8 cellular contexts compared by ENCODE assay signal in the genomic region with DNA sequence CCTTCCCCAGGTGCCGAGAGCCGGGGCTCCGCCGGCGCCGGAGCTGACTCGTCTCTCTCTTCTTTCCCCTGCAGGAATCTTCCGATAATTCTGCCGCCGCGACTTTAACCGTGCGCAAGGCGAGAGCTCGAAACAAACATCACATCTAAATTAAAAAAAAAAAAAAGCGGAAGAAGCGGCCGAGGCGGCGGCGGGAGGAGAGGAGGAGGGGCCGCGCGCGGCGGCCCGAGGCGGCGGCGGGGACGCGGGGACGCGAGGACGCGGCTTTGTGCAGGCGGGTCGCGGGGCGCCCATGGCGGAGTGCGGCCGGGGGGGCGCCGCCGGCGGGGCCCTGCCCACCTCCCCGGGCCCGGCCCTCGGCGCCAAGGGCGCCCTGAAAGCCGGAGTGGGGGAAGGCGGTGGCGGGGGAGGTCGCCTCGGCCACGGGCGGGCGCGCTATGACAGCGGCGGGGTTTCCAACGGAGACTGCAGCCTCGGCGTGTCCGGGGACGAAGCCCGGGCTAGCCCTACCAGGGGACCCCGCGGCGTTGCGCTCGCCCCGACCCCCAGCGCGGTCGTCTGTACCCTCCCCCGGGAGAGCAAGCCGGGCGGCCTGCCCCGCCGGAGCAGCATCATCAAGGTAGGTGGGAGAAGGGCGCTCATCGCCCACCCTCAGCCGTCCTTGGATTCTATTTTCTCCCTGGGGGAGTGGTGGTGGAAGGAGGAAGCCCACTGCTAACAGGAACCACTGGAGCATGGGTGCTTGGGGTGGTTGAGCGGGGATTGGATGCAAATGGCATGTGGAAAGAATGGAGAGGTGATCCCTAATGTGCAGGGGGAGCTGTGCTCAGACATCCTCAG. TPM values are rescaled to one million over a fixed set of nuclear protein-coding genes. Genes with fewer than 3 reads are reported as not detected.
DNase-seq lines count a peak whose midpoint lies in the region; ATAC-seq and TF ChIP-seq lines count a peak whose summit lies in the region.

A gene (plus strand): TSS at position 208 of the 840 bp plus-strand sequence. CDS start 85 bp downstream, at position 293.

- H3K36me3 Mint-ChIP-seq in H9 (ENCODE audit: insufficient read depth in 1 of 3, low read depth in 3 of 3) = no peaks in the 10 kb centered on the region; a peak in 1 of 7 replicates

- peaks cover 10% of the 10 kb centered on the region; the same call in 1 of the 2 replicates for H3K27me3 ChIP-seq in H9 (ENCODE audit: insufficient read depth, low read length)
- H3K27me3 ChIP-seq in MM.1S (replicated peaks; ENCODE audit: insufficient read depth, low read length) = no peaks in the 10 kb centered on the region
- no peaks in the 10 kb centered on the region for H3K27me3 ChIP-seq in colonic mucosa
- no peaks in the 10 kb centered on the region for H3K27me3 ChIP-seq in right lobe of liver

- no peak within 1 kb of the TSS for H4K91ac ChIP-seq in H9 (ENCODE audit: insufficient read length, low read depth, low read length)

- H3K4me3 Mint-ChIP-seq in H9 = peak within 1 kb of the TSS; percentile 86 to 92

- H4K20me1 ChIP-seq in H9 (ENCODE audit: control insufficient read depth, insufficient read depth, insufficient read length) (no peaks in the 10 kb centered on the region), MM.1S (ENCODE audit: insufficient read depth, low read length) (no peaks in the 10 kb centered on the region)

- TF ChIP-seq CTCF in GM12865 (IDR thresholded peaks at IDR 0.05; ENCODE audit: insufficient read depth, low read depth, low read length, missing control alignments) (no peak), H9 (conservative IDR thresholded peaks at IDR 0.05) (no peak), MM.1S (IDR thresholded peaks at IDR 0.05; ENCODE audit: low read length) (no peak; the same call in 1 of the 2 replicates), colonic mucosa (IDR thresholded peaks at IDR 0.05) (no peak), right lobe of liver (IDR thresholded peaks at IDR 0.05) (peak in 1 of 4 donors; percentile 11)

- peaks cover 11% of the 10 kb centered on the region for H3F3A ChIP-seq in MM.1S (ENCODE audit: insufficient read depth, low read length)

- H3K36me3 ChIP-seq in MM.1S (replicated peaks; ENCODE audit: insufficient read depth, low read length) = no peaks in the 10 kb centered on the region
- no peaks in the 10 kb centered on the region for H3K36me3 ChIP-seq in colonic mucosa
- no peaks in the 10 kb centered on the region for H3K36me3 ChIP-seq in right lobe of liver

- H3K23ac ChIP-seq in H9 (ENCODE audit: insufficient read length, low read depth, low read length) = no peak within 1 kb of the TSS

- peak within 1 kb of the TSS; percentile 98 for H3K4me2 ChIP-seq in H9 (ENCODE audit: insufficient read depth, insufficient read length, low read length)
- peak within 1 kb of the TSS; percentile 86 for H3K4me2 ChIP-seq in MM.1S (ENCODE audit: low read depth, low read length)

- H3K4me1 Mint-ChIP-seq in H9 = peaks cover 63% of the 10 kb centered on the region in 2 experiments

- peak within 1 kb of the TSS; percentile 23 for H3K9ac ChIP-seq in H9 (ENCODE audit: extremely low read depth, insufficient read length, low read length)
- H3K9ac ChIP-seq in MM.1S (ENCODE audit: low read length) = peak within 1 kb of the TSS; percentile 79
- peak within 1 kb of the TSS; percentile 85 to 94 for H3K9ac ChIP-seq in colonic mucosa (ENCODE audit: low read depth in 2 of 2, low read length in 2 of 2)

- H3K14ac ChIP-seq in H9 (ENCODE audit: insufficient read depth, low read length) = 0 out of 2 replicates have a peak within 1 kb of the TSS, but pooled peaks have one; percentile 47

- 0 out of 7 replicates have a peak within 1 kb of the TSS, but pooled peaks of 1 of the 3 experiments have one; percentile 26 for H3K27ac Mint-ChIP-seq in H9

- H3K27ac ChIP-seq in H9 (ENCODE audit: insufficient read length, low read depth, low read length) = no peak within 1 kb of the TSS
- H3K27ac ChIP-seq in MM.1S (ENCODE audit: low read length) = peak within 1 kb of the TSS; percentile 67; the same call in 1 of the 2 replicates
- peak within 1 kb of the TSS; percentile 87 for H3K27ac ChIP-seq in colonic mucosa
- H3K27ac ChIP-seq in right lobe of liver = peak within 1 kb of the TSS; percentile 87 to 94 (median 90)

- H3K4ac ChIP-seq in H9 (ENCODE audit: low read depth, low read length) = no peak within 1 kb of the TSS

- H3T11ph ChIP-seq in H9 (ENCODE audit: low read length) = no peak within 1 kb of the TSS

- H2BK15ac ChIP-seq in H9 (ENCODE audit: low read depth, low read length) = no peak within 1 kb of the TSS; the same call in 1 of the 2 replicates

- H3K9me3 Mint-ChIP-seq in H9 = no peaks in the 10 kb centered on the region

- no peak within 1 kb of the TSS for H2BK12ac ChIP-seq in H9 (ENCODE audit: insufficient read length, low read depth, low read length)

- no CpG with 5 or more reads among the region's 87 CpGs for WGBS in H9 (ENCODE audit: extremely low coverage, insufficient read length, low lambda C conversion rate)
- under 1% methylated on average over 28 of the region's 87 CpGs for WGBS in right lobe of liver (ENCODE audit: insufficient coverage, low coverage, low lambda C conversion rate, missing lambda C conversion rate)

- H3K79me2 ChIP-seq in H9 (ENCODE audit: insufficient read depth, low read length) (no peaks in the 10 kb centered on the region; the same call in 1 of the 2 replicates), MM.1S (ENCODE audit: low read length) (peaks cover 49% of the 10 kb centered on the region)

- peak within 1 kb of the TSS; percentile 25 for H3K18ac ChIP-seq in H9 (ENCODE audit: insufficient read length, low read depth, low read length)

- intact Hi-C loops in colonic mucosa (cut with DNase I) = loop anchor here (5.0 kb wide), 1 partner anchor 147 kb away; no protein-coding TSS in a partner anchor
- intact Hi-C loops in right lobe of liver (cut with DNase I) = no loop called here

- H3K4me1 ChIP-seq in H9 (ENCODE audit: insufficient read depth, low read length) = 0 out of 2 replicates have a peak, but pooled peaks cover 2% of the 10 kb centered on the region
- H3K4me1 ChIP-seq in MM.1S (ENCODE audit: low read length) = peaks cover 15% of the 10 kb centered on the region
- no peaks in the 10 kb centered on the region for H3K4me1 ChIP-seq in colonic mucosa
- H3K4me1 ChIP-seq in right lobe of liver = peaks cover 0 to 7% (median 3%) of the 10 kb centered on the region in 4 donors

- H3K4me3 ChIP-seq in GM12865 (ENCODE audit: low read depth, low read length) (peak within 1 kb of the TSS; percentile 94), MM.1S (ENCODE audit: low read length) (peak within 1 kb of the TSS; percentile 98), colonic mucosa (peak within 1 kb of the TSS; percentile 59), right lobe of liver (peak within 1 kb of the TSS; percentile 74 to 88 (median 80))

- no peaks in the 10 kb centered on the region for H3K79me1 ChIP-seq in H9 (ENCODE audit: insufficient read depth, low read depth, low read length, poor library complexity, severe bottlenecking)

- DNase-seq in GM12865 (ENCODE audit: low read depth) (peak; percentile 82), H9 (peak; percentile 34), MM.1S (peak; percentile 65), colonic mucosa (peak; percentile 63), right lobe of liver (peak; percentile 67 to 77 (median 67)), NCI-H128 (lab: John Stamatoyannopoulos, UW; ENCODE audit: unreplicated experiment) (no peak)
- DNase-seq in activated CD4-positive, alpha-beta T cell treated with anti-CD3 and anti-CD28 coated beads for 24 hours (ENCODE audit: low read depth in 2 of 2) = peak; percentile 23 to 40
- DNase-seq in stimulated activated CD4-positive, alpha-beta T cell treated with anti-CD3 and anti-CD28 coated beads, TNF-alpha, amount 100 ng/mL, for 1 hour (ENCODE audit: low read depth in 3 of 3, low spot score in 1 of 3) = peak; percentile 45 to 55 (median 47)

- H2AFZ ChIP-seq in H9 (ENCODE audit: low read length) (no peak within 1 kb of the TSS), MM.1S (ENCODE audit: low read length) (peak within 1 kb of the TSS; percentile 79)

- no peak within 1 kb of the TSS for H2BK5ac ChIP-seq in H9 (ENCODE audit: insufficient read length, low read length)

- no peak within 1 kb of the TSS for H4K8ac ChIP-seq in H9 (replicated peaks; ENCODE audit: insufficient read length, low read depth, low read length)

- H3K27me3 Mint-ChIP-seq in H9 (ENCODE audit: low read depth) = peaks cover 42% of the 10 kb centered on the region

- no peak within 1 kb of the TSS for H3K56ac ChIP-seq in H9 (ENCODE audit: insufficient read length, low read depth, low read length)

- peak; percentile 38 to 67 (median 60) for ATAC-seq in right lobe of liver

- H3K9me2 ChIP-seq in MM.1S (replicated peaks; ENCODE audit: insufficient read depth, low read length) = no peaks in the 10 kb centered on the region

- H2BK120ac ChIP-seq in H9 (ENCODE audit: low read depth, low read length, poor library complexity, severe bottlenecking) = no peak within 1 kb of the TSS

- H2AK5ac ChIP-seq in H9 (ENCODE audit: insufficient read length, low read length) = no peak within 1 kb of the TSS

- H3K23me2 ChIP-seq in H9 (ENCODE audit: insufficient read length, low read depth, low read length, poor library complexity, severe bottlenecking) = peaks cover 17% of the 10 kb centered on the region

- H3K9me3 ChIP-seq in H9 (ENCODE audit: control insufficient read depth, low read depth, low read length) (no peaks in the 10 kb centered on the region), MM.1S (replicated peaks; ENCODE audit: insufficient read depth, low read length) (no peaks in the 10 kb centered on the region), colonic mucosa (no peaks in the 10 kb centered on the region), right lobe of liver (no peaks in the 10 kb centered on the region)

- peak; percentile 13 for TF ChIP-seq POLR2A in right lobe of liver (IDR thresholded peaks at IDR 0.05)

- H2BK20ac ChIP-seq in H9 (ENCODE audit: low read depth, low read length, poor library complexity, severe bottlenecking) = no peak within 1 kb of the TSS

- no peak within 1 kb of the TSS for H4K5ac ChIP-seq in H9 (ENCODE audit: insufficient read length, low read depth, low read length)

RNA-seq across cellular contexts. Expression of the gene that starts here (rescaled TPM):
- total RNA-seq in H9 (2021) = 30.5 and 32.1 TPM in 2 replicates
- 10 to 100 TPM; 12.3 to 15.0 TPM for total RNA-seq in colonic mucosa
- total RNA-seq in right lobe of liver = 1 to 10 TPM; 4.6 to 8.2 (median 6.9) TPM

Comparison
In these comparisons a context has a peak if more than half of its experiments do, and no peak if none do; other contexts are left out.
1. H3K9ac ChIP-seq: peak in every context shown above with its lines; median percentile 90 in colonic mucosa; 79 in MM.1S; 23 in H9.